Comparison of ENCODE assay signal across 22 cellular contexts in genomic region chr6:135750081-135750480, GRCh38.
DNase-seq lines count a peak whose midpoint lies in the region; ATAC-seq, FAIRE-seq and TF ChIP-seq lines count a peak whose summit lies in the region.
"Had no signal": no experiment of that assay in that cellular context is flagged by ENCODE, and none has a peak within 500 bp of the region (broad histone marks: within the 10 kb centered on the region; RNA-seq: fewer than 3 reads in every experiment).

No MANE protein-coding gene starts in this region.

- POLR2A ChIA-PET in endothelial cell of umbilical vein (lab: Charles Lee) (no interaction called here), Caco-2 (lab: Charles Lee) (no interaction called here)

- CTCF ChIA-PET in endothelial cell of umbilical vein (lab: Charles Lee): no interaction called here
- CTCF ChIA-PET in Caco-2 (lab: Charles Lee): no interaction called here

- no peak overlapping the region for H3K4me2 ChIP-seq in astrocyte (ENCODE audit: low read length)
- H3K4me2 ChIP-seq in endothelial cell of umbilical vein (ENCODE audit: insufficient read depth, low read length): no peak overlapping the region
- no peak overlapping the region for H3K4me2 ChIP-seq in osteoblast (ENCODE audit: insufficient read depth, low read length)
- H3K4me2 ChIP-seq: BLaER1, GM23338 had no signal

- BruUV-seq in endothelial cell of umbilical vein (replicated peaks; lab: Mats Ljungman, UMichigan) (no TSS peak), Caco-2 (replicated peaks; lab: Mats Ljungman, UMichigan) (no TSS peak)

- no peaks in the 10 kb centered on the region for H3K36me3 Mint-ChIP-seq in astrocyte (ENCODE audit: low read depth, unreplicated experiment)
- no peaks in the 10 kb centered on the region for H3K36me3 Mint-ChIP-seq in Caco-2 (ENCODE audit: insufficient read depth, unreplicated experiment)
- H3K36me3 Mint-ChIP-seq: CD14-positive monocyte; CD4-positive, alpha-beta memory T cell had no signal

- H3K27me3 Mint-ChIP-seq in astrocyte (ENCODE audit: low read depth, unreplicated experiment) (no peaks in the 10 kb centered on the region), Caco-2 (ENCODE audit: insufficient read depth, unreplicated experiment) (no peaks in the 10 kb centered on the region)

- H4K20me1 ChIP-seq in astrocyte (ENCODE audit: insufficient read depth, low read length) (no peaks in the 10 kb centered on the region), endothelial cell of umbilical vein (replicated peaks; ENCODE audit: control insufficient read depth, extremely low read depth, insufficient read depth, low read length) (no peaks in the 10 kb centered on the region), osteoblast (ENCODE audit: insufficient read depth, low read length) (no peaks in the 10 kb centered on the region)
- H4K20me1 ChIP-seq: BLaER1 had no signal

- H3K4me3 ChIP-seq in astrocyte (ENCODE audit: insufficient read depth, low read depth, low read length): no peak overlapping the region
- H3K4me3 ChIP-seq in endothelial cell of umbilical vein (replicated peaks in 1 of 3; ENCODE audit: insufficient read depth in 1 of 3, low read depth in 1 of 3, low read length in 3 of 3): no peak overlapping the region
- no peak overlapping the region for H3K4me3 ChIP-seq in osteoblast (ENCODE audit: insufficient read depth, low read length)
- no peak overlapping the region for H3K4me3 ChIP-seq in Caco-2 (ENCODE audit: low read depth, low read length)
- H3K4me3 ChIP-seq: BLaER1, GM23338 had no signal

- H3K27ac Mint-ChIP-seq in astrocyte (ENCODE audit: unreplicated experiment): no peak overlapping the region
- no peak overlapping the region for H3K27ac Mint-ChIP-seq in Caco-2 (ENCODE audit: unreplicated experiment)
- H3K27ac Mint-ChIP-seq: CD14-positive monocyte; CD4-positive, alpha-beta memory T cell; GM23338 had no signal

- H3K79me2 ChIP-seq in astrocyte (ENCODE audit: insufficient read depth, low read length) (no peaks in the 10 kb centered on the region), endothelial cell of umbilical vein (ENCODE audit: control insufficient read depth, insufficient read depth, low read length) (no peaks in the 10 kb centered on the region), osteoblast (ENCODE audit: insufficient read depth, low read length) (no peaks in the 10 kb centered on the region)

- no peak for ATAC-seq in HG03159 (IDR thresholded peaks at IDR 0.05; ENCODE audit: unreplicated experiment)
- ATAC-seq: GM23338 had no signal

- no peaks in the 10 kb centered on the region for H3K9me1 ChIP-seq in endothelial cell of umbilical vein (replicated peaks; ENCODE audit: control insufficient read depth, extremely low read depth, insufficient read depth, low read length)

- FAIRE-seq in astrocyte (lab: Jason Lieb, UNC): no peak
- FAIRE-seq in endothelial cell of umbilical vein (lab: Jason Lieb, UNC): no peak
- FAIRE-seq: G401.6, GM12891, H54, HTR-8/SVneo had no signal

- H2AFZ ChIP-seq in astrocyte (ENCODE audit: low read depth, low read length): no peak overlapping the region
- no peak overlapping the region for H2AFZ ChIP-seq in endothelial cell of umbilical vein (ENCODE audit: low read depth, low read length)
- H2AFZ ChIP-seq in osteoblast (ENCODE audit: low read length): peak overlapping the region; percentile 11

- dilution Hi-C loops in endothelial cell of umbilical vein (cut with MboI; ENCODE audit: extremely low pct_ligation_motif_present, low sequenced_read_pairs): no loop called here

- H3K9me3 Mint-ChIP-seq in astrocyte (ENCODE audit: unreplicated experiment) (no peaks in the 10 kb centered on the region), Caco-2 (ENCODE audit: unreplicated experiment) (no peaks in the 10 kb centered on the region)
- H3K9me3 Mint-ChIP-seq: CD4-positive, alpha-beta memory T cell; GM23338 had no signal

- H3K4me3 Mint-ChIP-seq in astrocyte (ENCODE audit: unreplicated experiment) (no peak overlapping the region), Caco-2 (ENCODE audit: unreplicated experiment) (no peak overlapping the region)
- H3K4me3 Mint-ChIP-seq: CD14-positive monocyte; CD4-positive, alpha-beta memory T cell; GM23338 had no signal

- H3K4me1 Mint-ChIP-seq in astrocyte (ENCODE audit: low read depth, unreplicated experiment): no peaks in the 10 kb centered on the region
- H3K4me1 Mint-ChIP-seq in Caco-2 (ENCODE audit: low read depth, unreplicated experiment): no peaks in the 10 kb centered on the region
- H3K4me1 Mint-ChIP-seq: CD14-positive monocyte; CD4-positive, alpha-beta memory T cell; GM23338 had no signal

- TF ChIP-seq POLR2A in endothelial cell of umbilical vein (IDR thresholded peaks at IDR 0.05; ENCODE audit: low read depth, low read length): no peak

- H3K9ac ChIP-seq in astrocyte (ENCODE audit: low read length) (no peak overlapping the region), endothelial cell of umbilical vein (replicated peaks; ENCODE audit: extremely low read depth, insufficient read depth, low read length) (no peak overlapping the region)
- H3K9ac ChIP-seq: BLaER1 had no signal

- DNase-seq in LHCN-M2 (ENCODE audit: low read depth) (peak; percentile 40), astrocyte (ENCODE audit: low read depth) (peak; percentile 8), endothelial cell of umbilical vein (ENCODE audit: low read depth, low spot score) (peak; percentile 40), osteoblast (ENCODE audit: insufficient read length, low spot score, missing footprints) (no peak), COR-L47 (lab: John Stamatoyannopoulos, UW) (no peak), Caco-2 (no peak)
- no peak for DNase-seq in activated CD8-positive, alpha-beta memory T cell treated with anti-CD3 and anti-CD28 coated beads, Interleukin-2, amount 50 U/mL, for 4 hours
- DNase-seq: 8988T; CD4-positive, alpha-beta memory T cell; DMS 273 treated with DMSO at 0.1 percent for 48 hours; DMS53; DND-41; HCEC 1CT; IMR-90 had no signal

- no peak for TF ChIP-seq CTCF in astrocyte (IDR thresholded peaks at IDR 0.05; ENCODE audit: insufficient read depth, low read depth, low read length)
- TF ChIP-seq CTCF in endothelial cell of umbilical vein (IDR thresholded peaks at IDR 0.05; ENCODE audit: extremely low read depth in 1 of 2, insufficient read depth in 1 of 2, low read depth in 1 of 2, low read length in 2 of 2): no peak
- TF ChIP-seq CTCF in osteoblast (IDR thresholded peaks at IDR 0.05; ENCODE audit: extremely low read depth, low read depth, low read length): no peak
- no peak for TF ChIP-seq CTCF in Caco-2 (IDR thresholded peaks at IDR 0.05; ENCODE audit: insufficient read depth in 1 of 2, low read depth in 1 of 2, low read length in 1 of 2, severe bottlenecking in 1 of 2, unreplicated experiment in 1 of 2)

- no peaks in the 10 kb centered on the region for H3K27me3 ChIP-seq in astrocyte (ENCODE audit: insufficient read depth, low read length)
- H3K27me3 ChIP-seq in endothelial cell of umbilical vein (ENCODE audit: control insufficient read depth in 2 of 2, insufficient read depth in 2 of 2, low read length in 2 of 2): no peaks in the 10 kb centered on the region
- no peaks in the 10 kb centered on the region for H3K27me3 ChIP-seq in osteoblast (ENCODE audit: insufficient read depth, low read length)
- H3K27me3 ChIP-seq in Caco-2 (replicated peaks; ENCODE audit: control insufficient read depth, insufficient read depth, low read length): no peaks in the 10 kb centered on the region
- H3K27me3 ChIP-seq: BLaER1 had no signal

- intact Hi-C loops in endothelial cell of umbilical vein (cut with micrococcal nuclease): no loop called here
- intact Hi-C loops in Caco-2 (cut with micrococcal nuclease; ENCODE audit: unreplicated experiment): no loop called here

- no peak overlapping the region for H3K27ac ChIP-seq in astrocyte (ENCODE audit: low read depth, low read length)
- no peak overlapping the region for H3K27ac ChIP-seq in endothelial cell of umbilical vein (ENCODE audit: insufficient read depth, low read depth, low read length)
- H3K27ac ChIP-seq in osteoblast (ENCODE audit: low read depth, low read length): no peak overlapping the region
- H3K27ac ChIP-seq: BLaER1 had no signal

- no peaks in the 10 kb centered on the region for H3K4me1 ChIP-seq in astrocyte (ENCODE audit: insufficient read depth, low read length)
- no peaks in the 10 kb centered on the region for H3K4me1 ChIP-seq in endothelial cell of umbilical vein (ENCODE audit: control insufficient read depth, extremely low read depth, insufficient read depth, low read length)
- H3K4me1 ChIP-seq in osteoblast (ENCODE audit: insufficient read depth, low read length): no peaks in the 10 kb centered on the region
- H3K4me1 ChIP-seq in Caco-2: no peaks in the 10 kb centered on the region; the same call in 1 of the 2 replicates
- H3K4me1 ChIP-seq: BLaER1 had no signal

- H3K9me3 ChIP-seq in astrocyte (ENCODE audit: insufficient read depth, low read depth, low read length) (no peaks in the 10 kb centered on the region), endothelial cell of umbilical vein (replicated peaks; ENCODE audit: control insufficient read depth, insufficient read depth, low read length) (no peaks in the 10 kb centered on the region), osteoblast (ENCODE audit: low read depth, low read length) (no peaks in the 10 kb centered on the region), Caco-2 (no peaks in the 10 kb centered on the region)
- H3K9me3 ChIP-seq: BLaER1 had no signal

- H3K36me3 ChIP-seq in astrocyte (ENCODE audit: insufficient read depth, low read length) (no peaks in the 10 kb centered on the region), endothelial cell of umbilical vein (ENCODE audit: control insufficient read depth in 2 of 2, extremely low read depth in 1 of 2, insufficient read depth in 2 of 2, low read length in 2 of 2) (no peaks in the 10 kb centered on the region), osteoblast (ENCODE audit: insufficient read depth, low read length) (no peaks in the 10 kb centered on the region), Caco-2 (ENCODE audit: control insufficient read depth, insufficient read depth, low read length) (no peaks in the 10 kb centered on the region)
- H3K36me3 ChIP-seq: BLaER1 had no signal

TF ChIP-seq in endothelial cell of umbilical vein, 7 proteins besides CTCF, POLR2A, EP300 and RAD21:
- TF ChIP-seq EZH2 (IDR thresholded peaks at IDR 0.05; ENCODE audit: borderline replicate concordance, low read depth, low read length, severe bottlenecking) (no peak), MYC (IDR thresholded peaks at IDR 0.05; ENCODE audit: low read depth, low read length) (no peak), GATA2 (IDR thresholded peaks at IDR 0.05; ENCODE audit: insufficient read depth, insufficient read length, low read depth, low read length) (no peak), POLR2AphosphoS5 (IDR thresholded peaks at IDR 0.05; ENCODE audit: insufficient read depth, low read depth, low read length) (no peak), FOS (IDR thresholded peaks at IDR 0.05; ENCODE audit: borderline replicate concordance, insufficient read depth, low read length) (no peak), JUN (IDR thresholded peaks at IDR 0.05; ENCODE audit: borderline replicate concordance, insufficient read depth, insufficient read length, low read depth) (no peak)
- TF ChIP-seq, protein P1, sequence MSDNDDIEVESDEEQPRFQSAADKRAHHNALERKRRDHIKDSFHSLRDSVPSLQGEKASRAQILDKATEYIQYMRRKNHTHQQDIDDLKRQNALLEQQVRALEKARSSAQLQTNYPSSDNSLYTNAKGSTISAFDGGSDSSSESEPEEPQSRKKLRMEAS (IDR thresholded peaks at IDR 0.05; ENCODE audit: insufficient read depth, insufficient read length): no peak
TF ChIP-seq in endothelial cell of umbilical vein: peak in this region for 0.

Comparison
In these comparisons a context has a peak if more than half of its experiments do, and no peak if none do; other contexts are left out.
1. DNase-seq: peak in LHCN-M2 (single experiment), astrocyte (single experiment) and endothelial cell of umbilical vein (single experiment); none in osteoblast (single experiment), activated CD8-positive, alpha-beta memory T cell treated with anti-CD3 and anti-CD28 coated beads, Interleukin-2, amount 50 U/mL, for 4 hours (single experiment), COR-L47 (single experiment) and Caco-2 (0 of 2).